In the genomic region with DNA sequence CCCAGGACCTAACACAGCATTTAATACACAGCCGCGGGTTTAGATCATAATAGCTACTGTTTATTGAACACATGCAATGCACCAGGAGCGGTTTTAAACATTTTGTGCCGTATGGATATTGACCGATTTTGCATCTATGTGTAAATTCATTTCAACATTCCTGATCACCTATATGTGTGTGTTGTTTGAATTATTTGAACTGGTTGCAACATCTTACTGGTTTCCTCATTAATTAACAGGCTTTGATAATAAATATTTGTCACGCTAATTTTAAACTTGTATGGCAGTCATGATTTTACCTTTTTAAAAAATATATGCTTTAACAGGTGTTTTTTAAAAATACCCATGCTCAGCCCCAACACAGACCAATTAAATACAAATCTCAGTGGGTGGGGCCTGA, we compare ENCODE assay signal across 25 cellular contexts.
"Had no signal": no experiment of that assay in that cellular context is flagged by ENCODE, and none has a peak within 500 bp of the region (broad histone marks: within the 10 kb centered on the region; RNA-seq: fewer than 3 reads in every experiment).

No MANE protein-coding gene starts in this region.

- ATAC-seq: effector memory CD8-positive, alpha-beta T cell; esophagus mucosa; gastrocnemius medialis; heart right ventricle; left cardiac atrium; left lung; left ventricle myocardium superior; lower lobe of right lung; mucosa of descending colon had no signal

- H3K36me3 ChIP-seq: colonic mucosa, esophagus squamous epithelium, gastrocnemius medialis, left lung, lower lobe of right lung had no signal

- H3K4me3 Mint-ChIP-seq: dendritic cell treated with granulocyte-macrophage colony-stimulating factor and Interleukin-4, amounts not matched to agents 40 ng/mL and 50 ng/mL, for 4 days; effector memory CD8-positive, alpha-beta T cell; endodermal cell; mesothelial cell of epicardium; naive B cell had no signal

- H3K9me3 Mint-ChIP-seq: dendritic cell treated with granulocyte-macrophage colony-stimulating factor and Interleukin-4, amounts not matched to agents 40 ng/mL and 50 ng/mL, for 4 days; effector memory CD8-positive, alpha-beta T cell; endodermal cell; mesothelial cell of epicardium; naive B cell had no signal

- H3K27ac ChIP-seq: colonic mucosa, epithelial cell of prostate, esophagus squamous epithelium, gastrocnemius medialis, heart right ventricle, left lung, lower lobe of right lung had no signal

- H3K9me3 ChIP-seq: colonic mucosa, esophagus squamous epithelium, gastrocnemius medialis, heart right ventricle, left lung, lower lobe of right lung, mucosa of descending colon had no signal

- H3K27me3 ChIP-seq: colonic mucosa, gastrocnemius medialis, heart right ventricle had no signal

- H3K27ac Mint-ChIP-seq: dendritic cell treated with granulocyte-macrophage colony-stimulating factor and Interleukin-4, amounts not matched to agents 40 ng/mL and 50 ng/mL, for 4 days; effector memory CD8-positive, alpha-beta T cell; endodermal cell; mesothelial cell of epicardium; naive B cell had no signal

- DNase-seq: colonic mucosa; cortex of kidney; effector CD8-positive, alpha-beta T cell; effector memory CD8-positive, alpha-beta T cell; endodermal cell; erythroblast; esophagus squamous epithelium; foreskin fibroblast; foreskin melanocyte; gastrocnemius medialis; glutamatergic neuron; head of caudate nucleus; heart right ventricle; hippocampal formation; left cardiac atrium; left lung; left ventricle myocardium superior; lower lobe of right lung; mesenchymal stem cell; mucosa of descending colon; naive B cell had no signal

- H3K4me1 Mint-ChIP-seq: naive B cell had no signal

- H3K4me3 ChIP-seq: colonic mucosa, esophagus squamous epithelium, gastrocnemius medialis, heart right ventricle, left lung, lower lobe of right lung, mucosa of descending colon had no signal

- H3K36me3 Mint-ChIP-seq: mesothelial cell of epicardium, naive B cell had no signal
